Comparison of ENCODE assay signal across 1 cellular context in genomic region chr2:11829324-11829946, GRCh38.
A peak's percentile ranks its signal among the peaks of the same experiment; 100 is the strongest.
TF ChIP-seq lines count a peak whose summit lies in the region.

No MANE protein-coding gene starts in this region.

TF ChIP-seq in HepG2, 621 proteins besides CTCF, POLR2A, EP300 and RAD21 (continued from another document and continues in another):
- TF ChIP-seq, protein P1, sequence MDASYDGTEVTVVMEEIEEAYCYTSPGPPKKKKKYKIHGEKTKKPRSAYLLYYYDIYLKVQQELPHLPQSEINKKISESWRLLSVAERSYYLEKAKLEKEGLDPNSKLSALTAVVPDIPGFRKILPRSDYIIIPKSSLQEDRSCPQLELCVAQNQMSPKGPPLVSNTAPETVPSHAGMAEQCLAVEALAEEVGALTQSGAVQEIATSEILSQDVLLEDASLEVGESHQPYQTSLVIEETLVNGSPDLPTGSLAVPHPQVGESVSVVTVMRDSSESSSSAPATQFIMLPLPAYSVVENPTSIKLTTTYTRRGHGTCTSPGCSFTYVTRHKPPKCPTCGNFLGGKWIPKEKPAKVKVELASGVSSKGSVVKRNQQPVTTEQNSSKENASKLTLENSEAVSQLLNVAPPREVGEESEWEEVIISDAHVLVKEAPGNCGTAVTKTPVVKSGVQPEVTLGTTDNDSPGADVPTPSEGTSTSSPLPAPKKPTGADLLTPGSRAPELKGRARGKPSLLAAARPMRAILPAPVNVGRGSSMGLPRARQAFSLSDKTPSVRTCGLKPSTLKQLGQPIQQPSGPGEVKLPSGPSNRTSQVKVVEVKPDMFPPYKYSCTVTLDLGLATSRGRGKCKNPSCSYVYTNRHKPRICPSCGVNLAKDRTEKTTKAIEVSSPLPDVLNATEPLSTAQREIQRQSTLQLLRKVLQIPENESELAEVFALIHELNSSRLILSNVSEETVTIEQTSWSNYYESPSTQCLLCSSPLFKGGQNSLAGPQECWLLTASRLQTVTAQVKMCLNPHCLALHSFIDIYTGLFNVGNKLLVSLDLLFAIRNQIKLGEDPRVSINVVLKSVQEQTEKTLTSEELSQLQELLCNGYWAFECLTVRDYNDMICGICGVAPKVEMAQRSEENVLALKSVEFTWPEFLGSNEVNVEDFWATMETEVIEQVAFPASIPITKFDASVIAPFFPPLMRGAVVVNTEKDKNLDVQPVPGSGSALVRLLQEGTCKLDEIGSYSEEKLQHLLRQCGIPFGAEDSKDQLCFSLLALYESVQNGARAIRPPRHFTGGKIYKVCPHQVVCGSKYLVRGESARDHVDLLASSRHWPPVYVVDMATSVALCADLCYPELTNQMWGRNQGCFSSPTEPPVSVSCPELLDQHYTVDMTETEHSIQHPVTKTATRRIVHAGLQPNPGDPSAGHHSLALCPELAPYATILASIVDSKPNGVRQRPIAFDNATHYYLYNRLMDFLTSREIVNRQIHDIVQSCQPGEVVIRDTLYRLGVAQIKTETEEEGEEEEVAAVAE (CRISPR knock-in tag; IDR thresholded peaks at IDR 0.05; ENCODE audit: borderline replicate concordance) = no peak
- no peak for TF ChIP-seq FOXC1 (CRISPR knock-in tag; IDR thresholded peaks at IDR 0.05; ENCODE audit: borderline replicate concordance)
- no peak for TF ChIP-seq FOXJ3 (CRISPR knock-in tag; IDR thresholded peaks at IDR 0.05; ENCODE audit: borderline replicate concordance)
- peak; percentile 81 for TF ChIP-seq PTBP1 (IDR thresholded peaks at IDR 0.05; ENCODE audit: low read depth, low read length, poor library complexity, severe bottlenecking)
- TF ChIP-seq, protein P2, sequence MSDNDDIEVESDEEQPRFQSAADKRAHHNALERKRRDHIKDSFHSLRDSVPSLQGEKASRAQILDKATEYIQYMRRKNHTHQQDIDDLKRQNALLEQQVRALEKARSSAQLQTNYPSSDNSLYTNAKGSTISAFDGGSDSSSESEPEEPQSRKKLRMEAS (IDR thresholded peaks at IDR 0.05) = 0 out of 2 replicates have a peak, but pooled peaks have one; percentile 18
- peak; percentile 49; the same call in 1 of the 2 replicates for TF ChIP-seq CHD4 (IDR thresholded peaks at IDR 0.05; ENCODE audit: borderline replicate concordance, low read length)
- no peak for TF ChIP-seq SP2 (CRISPR knock-in tag; IDR thresholded peaks at IDR 0.05)
- no peak for TF ChIP-seq ZNF281 (CRISPR knock-in tag; IDR thresholded peaks at IDR 0.05; ENCODE audit: borderline replicate concordance)
- TF ChIP-seq ZNF33A (CRISPR knock-in tag; IDR thresholded peaks at IDR 0.05; ENCODE audit: borderline replicate concordance) = no peak
- peak; percentile 50; the same call in 1 of the 2 replicates for TF ChIP-seq EED (CRISPR knock-in tag; IDR thresholded peaks at IDR 0.05)
- TF ChIP-seq SSRP1 (CRISPR knock-in tag; IDR thresholded peaks at IDR 0.05) = peak; percentile 7
- peak; percentile 63; the same call in 1 of the 2 replicates for TF ChIP-seq ZNF644 (CRISPR knock-in tag; IDR thresholded peaks at IDR 0.05; ENCODE audit: low read depth)
- TF ChIP-seq SP1 (IDR thresholded peaks at IDR 0.05) = no peak
- peak; percentile 41; the same call in 1 of the 2 replicates for TF ChIP-seq SP1 (CRISPR knock-in tag; IDR thresholded peaks at IDR 0.05)
- 0 out of 2 replicates have a peak, but pooled peaks have one; percentile 34 for TF ChIP-seq E2F2 (CRISPR knock-in tag; IDR thresholded peaks at IDR 0.05; ENCODE audit: borderline replicate concordance)
- TF ChIP-seq KLF16 (CRISPR knock-in tag; IDR thresholded peaks at IDR 0.05) = peak in 1 of 2 experiments; percentile 23; a peak in 1 of 4 replicates
- peak; percentile 92 for TF ChIP-seq THAP7 (CRISPR knock-in tag; IDR thresholded peaks at IDR 0.05)
- TF ChIP-seq ARID2 (CRISPR knock-in tag; IDR thresholded peaks at IDR 0.05; ENCODE audit: borderline replicate concordance) = 0 out of 2 replicates have a peak, but pooled peaks have one; percentile 19
- peak; percentile 73 for TF ChIP-seq ZNF879 (CRISPR knock-in tag; IDR thresholded peaks at IDR 0.05)
- TF ChIP-seq NFKB2 (CRISPR knock-in tag; IDR thresholded peaks at IDR 0.05; ENCODE audit: borderline replicate concordance) = peak; percentile 34; the same call in 1 of the 2 replicates
- 0 out of 4 replicates have a peak, but pooled peaks of 1 of the 2 experiments have one; percentile 24 for TF ChIP-seq NR2F1 (CRISPR knock-in tag; IDR thresholded peaks at IDR 0.05)
- TF ChIP-seq, protein P3, sequence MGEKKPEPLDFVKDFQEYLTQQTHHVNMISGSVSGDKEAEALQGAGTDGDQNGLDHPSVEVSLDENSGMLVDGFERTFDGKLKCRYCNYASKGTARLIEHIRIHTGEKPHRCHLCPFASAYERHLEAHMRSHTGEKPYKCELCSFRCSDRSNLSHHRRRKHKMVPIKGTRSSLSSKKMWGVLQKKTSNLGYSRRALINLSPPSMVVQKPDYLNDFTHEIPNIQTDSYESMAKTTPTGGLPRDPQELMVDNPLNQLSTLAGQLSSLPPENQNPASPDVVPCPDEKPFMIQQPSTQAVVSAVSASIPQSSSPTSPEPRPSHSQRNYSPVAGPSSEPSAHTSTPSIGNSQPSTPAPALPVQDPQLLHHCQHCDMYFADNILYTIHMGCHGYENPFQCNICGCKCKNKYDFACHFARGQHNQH (CRISPR knock-in tag; IDR thresholded peaks at IDR 0.05) = 0 out of 2 replicates have a peak, but pooled peaks have one; percentile 22
- TF ChIP-seq, protein P4, sequence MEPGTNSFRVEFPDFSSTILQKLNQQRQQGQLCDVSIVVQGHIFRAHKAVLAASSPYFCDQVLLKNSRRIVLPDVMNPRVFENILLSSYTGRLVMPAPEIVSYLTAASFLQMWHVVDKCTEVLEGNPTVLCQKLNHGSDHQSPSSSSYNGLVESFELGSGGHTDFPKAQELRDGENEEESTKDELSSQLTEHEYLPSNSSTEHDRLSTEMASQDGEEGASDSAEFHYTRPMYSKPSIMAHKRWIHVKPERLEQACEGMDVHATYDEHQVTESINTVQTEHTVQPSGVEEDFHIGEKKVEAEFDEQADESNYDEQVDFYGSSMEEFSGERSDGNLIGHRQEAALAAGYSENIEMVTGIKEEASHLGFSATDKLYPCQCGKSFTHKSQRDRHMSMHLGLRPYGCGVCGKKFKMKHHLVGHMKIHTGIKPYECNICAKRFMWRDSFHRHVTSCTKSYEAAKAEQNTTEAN (CRISPR knock-in tag; conservative IDR thresholded peaks at IDR 0.05) = 0 out of 2 replicates have a peak, but pooled peaks have one; percentile 49
- peak; percentile 77 for TF ChIP-seq HIC2 (CRISPR knock-in tag; IDR thresholded peaks at IDR 0.05; ENCODE audit: low read depth)
- no peak for TF ChIP-seq NR2C2 (CRISPR knock-in tag; IDR thresholded peaks at IDR 0.05; ENCODE audit: borderline replicate concordance)
- no peak for TF ChIP-seq AFF4 (CRISPR knock-in tag; IDR thresholded peaks at IDR 0.05)
- 0 out of 2 replicates have a peak, but pooled peaks have one; percentile 2 for TF ChIP-seq ZBTB21 (CRISPR knock-in tag; IDR thresholded peaks at IDR 0.05)
- 0 out of 2 replicates have a peak, but pooled peaks have one; percentile 38 for TF ChIP-seq RARA (CRISPR knock-in tag; IDR thresholded peaks at IDR 0.05)
- peak; percentile 99 for TF ChIP-seq ZNF362 (CRISPR knock-in tag; IDR thresholded peaks at IDR 0.05; ENCODE audit: borderline replicate concordance)
- no peak for TF ChIP-seq FOXA1 (IDR thresholded peaks at IDR 0.05)
- peak; percentile 55; the same call in 1 of the 2 replicates for TF ChIP-seq FOXA1 (CRISPR knock-in tag; IDR thresholded peaks at IDR 0.05)
- peak; percentile 89 for TF ChIP-seq XRCC5 (optimal IDR thresholded peaks at IDR 0.05; ENCODE audit: low read length)
- TF ChIP-seq ZC3H4 (CRISPR knock-in tag; IDR thresholded peaks at IDR 0.05; ENCODE audit: borderline replicate concordance) = 0 out of 2 replicates have a peak, but pooled peaks have one; percentile 55
- no peak for TF ChIP-seq ZNF691 (CRISPR knock-in tag; IDR thresholded peaks at IDR 0.05; ENCODE audit: borderline replicate concordance, low read depth)
- no peak for TF ChIP-seq SNRNP70 (IDR thresholded peaks at IDR 0.05; ENCODE audit: low read depth, low read length)
- peak; percentile 52; the same call in 1 of the 2 replicates for TF ChIP-seq NR2F6 (IDR thresholded peaks at IDR 0.05)
- peak; percentile 77 for TF ChIP-seq NR2F6 (CRISPR knock-in tag; IDR thresholded peaks at IDR 0.05)
- TF ChIP-seq NCOA2 (CRISPR knock-in tag; IDR thresholded peaks at IDR 0.05) = peak; percentile 34; the same call in 1 of the 2 replicates
- TF ChIP-seq ZNF225 (CRISPR knock-in tag; IDR thresholded peaks at IDR 0.05) = no peak
- no peak for TF ChIP-seq ZSCAN20 (CRISPR knock-in tag; IDR thresholded peaks at IDR 0.05; ENCODE audit: borderline replicate concordance)
